Comparison of ENCODE assay signal across 1 cellular context in the genomic region with DNA sequence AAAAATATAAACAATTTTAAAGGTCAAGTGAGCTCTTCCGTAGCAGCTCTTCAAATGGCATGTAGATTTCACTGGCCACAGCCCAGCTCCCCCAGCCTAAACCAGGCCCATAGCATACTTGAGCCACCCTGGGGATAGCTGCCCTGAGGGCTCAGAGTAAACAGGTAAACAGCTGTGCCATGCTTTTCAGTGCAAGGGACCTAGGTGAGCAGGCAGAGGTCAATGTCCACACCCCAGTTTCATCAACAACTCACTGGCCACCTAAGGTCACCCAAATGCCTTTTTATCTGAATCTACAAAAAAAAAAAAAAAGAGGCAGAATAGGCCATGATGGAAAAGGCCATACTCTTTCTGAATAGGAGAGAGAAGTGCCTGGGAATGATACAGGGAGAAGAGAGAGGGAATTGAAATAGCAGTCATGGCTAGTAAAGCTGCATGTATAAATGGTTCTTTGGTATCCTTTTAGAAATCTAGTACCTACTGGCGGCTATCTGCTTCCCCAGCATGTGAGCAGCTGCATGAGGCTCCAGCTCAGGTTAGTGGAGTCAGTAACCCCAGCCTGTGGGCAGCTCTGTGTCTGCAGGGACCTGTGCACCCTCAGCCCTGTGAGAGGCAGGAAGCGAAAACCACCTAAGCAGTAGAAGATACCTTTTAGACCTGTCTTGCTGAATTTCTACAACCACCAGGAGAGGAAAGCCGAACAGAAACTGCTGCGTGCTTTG.
TF ChIP-seq lines count a peak whose summit lies in the region.

No MANE protein-coding gene starts in this region.

TF ChIP-seq in HepG2, 621 proteins besides CTCF, POLR2A, EP300 and RAD21 (continued from another document):
- TF ChIP-seq, protein P1, sequence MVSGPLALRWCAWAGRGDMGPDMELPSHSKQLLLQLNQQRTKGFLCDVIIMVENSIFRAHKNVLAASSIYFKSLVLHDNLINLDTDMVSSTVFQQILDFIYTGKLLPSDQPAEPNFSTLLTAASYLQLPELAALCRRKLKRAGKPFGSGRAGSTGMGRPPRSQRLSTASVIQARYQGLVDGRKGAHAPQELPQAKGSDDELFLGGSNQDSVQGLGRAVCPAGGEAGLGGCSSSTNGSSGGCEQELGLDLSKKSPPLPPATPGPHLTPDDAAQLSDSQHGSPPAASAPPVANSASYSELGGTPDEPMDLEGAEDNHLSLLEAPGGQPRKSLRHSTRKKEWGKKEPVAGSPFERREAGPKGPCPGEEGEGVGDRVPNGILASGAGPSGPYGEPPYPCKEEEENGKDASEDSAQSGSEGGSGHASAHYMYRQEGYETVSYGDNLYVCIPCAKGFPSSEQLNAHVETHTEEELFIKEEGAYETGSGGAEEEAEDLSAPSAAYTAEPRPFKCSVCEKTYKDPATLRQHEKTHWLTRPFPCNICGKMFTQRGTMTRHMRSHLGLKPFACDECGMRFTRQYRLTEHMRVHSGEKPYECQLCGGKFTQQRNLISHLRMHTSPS (CRISPR knock-in tag; IDR thresholded peaks at IDR 0.05; ENCODE audit: low read depth) = peak; percentile 91
- TF ChIP-seq, protein P2, sequence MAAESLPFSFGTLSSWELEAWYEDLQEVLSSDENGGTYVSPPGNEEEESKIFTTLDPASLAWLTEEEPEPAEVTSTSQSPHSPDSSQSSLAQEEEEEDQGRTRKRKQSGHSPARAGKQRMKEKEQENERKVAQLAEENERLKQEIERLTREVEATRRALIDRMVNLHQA (CRISPR knock-in tag; IDR thresholded peaks at IDR 0.05) = no peak
- TF ChIP-seq, protein P3, sequence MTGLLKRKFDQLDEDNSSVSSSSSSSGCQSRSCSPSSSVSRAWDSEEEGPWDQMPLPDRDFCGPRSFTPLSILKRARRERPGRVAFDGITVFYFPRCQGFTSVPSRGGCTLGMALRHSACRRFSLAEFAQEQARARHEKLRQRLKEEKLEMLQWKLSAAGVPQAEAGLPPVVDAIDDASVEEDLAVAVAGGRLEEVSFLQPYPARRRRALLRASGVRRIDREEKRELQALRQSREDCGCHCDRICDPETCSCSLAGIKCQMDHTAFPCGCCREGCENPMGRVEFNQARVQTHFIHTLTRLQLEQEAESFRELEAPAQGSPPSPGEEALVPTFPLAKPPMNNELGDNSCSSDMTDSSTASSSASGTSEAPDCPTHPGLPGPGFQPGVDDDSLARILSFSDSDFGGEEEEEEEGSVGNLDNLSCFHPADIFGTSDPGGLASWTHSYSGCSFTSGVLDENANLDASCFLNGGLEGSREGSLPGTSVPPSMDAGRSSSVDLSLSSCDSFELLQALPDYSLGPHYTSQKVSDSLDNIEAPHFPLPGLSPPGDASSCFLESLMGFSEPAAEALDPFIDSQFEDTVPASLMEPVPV (CRISPR knock-in tag; IDR thresholded peaks at IDR 0.05) = 0 out of 2 replicates have a peak, but pooled peaks have one; percentile 35
- TF ChIP-seq ZNF205 (CRISPR knock-in tag; IDR thresholded peaks at IDR 0.05) = peak; percentile 81; the same call in 1 of the 2 replicates
- TF ChIP-seq CREM (IDR thresholded peaks at IDR 0.05) = peak; percentile 59; the same call in 1 of the 2 replicates
- no peak for TF ChIP-seq CREM (CRISPR knock-in tag; IDR thresholded peaks at IDR 0.05)
- peak; percentile 52; the same call in 1 of the 2 replicates for TF ChIP-seq ZNF230 (CRISPR knock-in tag; IDR thresholded peaks at IDR 0.05)
TF ChIP-seq in HepG2: peak in this region for 218.
